ENCODE assay signal across 13 cellular contexts in genomic region chr6:35425284-35425683, GRCh38. TPM values are rescaled to one million over a fixed set of nuclear protein-coding genes. Genes with fewer than 3 reads are reported as not detected.
DNase-seq lines count a peak whose midpoint lies in the region; ATAC-seq and TF ChIP-seq lines count a peak whose summit lies in the region.
"Had no signal": no experiment of that assay in that cellular context is flagged by ENCODE, and none has a peak within 500 bp of the region (broad histone marks: within the 10 kb centered on the region; RNA-seq: fewer than 3 reads in every experiment).

No MANE protein-coding gene starts in this region.

- H3K4me1 Mint-ChIP-seq in CD4-positive, alpha-beta memory T cell = no peaks in the 10 kb centered on the region
- H3K4me1 Mint-ChIP-seq: T-cell had no signal

- peaks cover 37% of the 10 kb centered on the region for H3K36me3 ChIP-seq in adipocyte (ENCODE audit: control insufficient read depth, insufficient read depth, low read length, severe bottlenecking)
- H3K36me3 ChIP-seq in CD4-positive, alpha-beta memory T cell (ENCODE audit: insufficient read depth, low read length) = peaks cover 42% of the 10 kb centered on the region

- peaks cover 8% of the 10 kb centered on the region for H3K9me3 ChIP-seq in AG04450 (ENCODE audit: control insufficient read depth, insufficient read depth, low read length)
- H3K9me3 ChIP-seq in adipocyte (ENCODE audit: control insufficient read depth, low read length) = peaks cover 16% of the 10 kb centered on the region
- H3K9me3 ChIP-seq in CD4-positive, alpha-beta memory T cell (ENCODE audit: control insufficient read depth in 1 of 2, low read length in 2 of 2) = peaks cover 0 to 13% of the 10 kb centered on the region in 2 donors

- peaks cover 10% of the 10 kb centered on the region for H3K4me1 ChIP-seq in adipocyte (ENCODE audit: control insufficient read depth, insufficient read depth, low read length)
- H3K4me1 ChIP-seq in CD4-positive, alpha-beta memory T cell (ENCODE audit: insufficient read depth, low read length) = no peaks in the 10 kb centered on the region

- H3K9me3 Mint-ChIP-seq in CD4-positive, alpha-beta memory T cell = peaks cover 0 to 25% (median 14%) of the 10 kb centered on the region in 8 donors

- ATAC-seq in GM18498 (IDR thresholded peaks at IDR 0.05; ENCODE audit: unreplicated experiment) = no peak
- ATAC-seq: T-cell had no signal

- H3K9ac ChIP-seq in adipocyte (ENCODE audit: low read length) = peak overlapping the region; percentile 31

- H3K27ac ChIP-seq in AG04450 (ENCODE audit: low read depth, low read length) = peak overlapping the region; percentile 88
- H3K27ac ChIP-seq in CD4-positive, alpha-beta memory T cell (ENCODE audit: low read depth, low read length) = no peak overlapping the region
- H3K27ac ChIP-seq: hepatocyte had no signal

- peak overlapping the region in 1 of 7 donors; percentile 10 for H3K27ac Mint-ChIP-seq in CD4-positive, alpha-beta memory T cell
- H3K27ac Mint-ChIP-seq: T-cell had no signal

- TF ChIP-seq CTCF in AG04450 (IDR thresholded peaks at IDR 0.05; ENCODE audit: low read depth, low read length) = no peak

- no peak overlapping the region for H3K4me3 Mint-ChIP-seq in CD4-positive, alpha-beta memory T cell
- H3K4me3 Mint-ChIP-seq: CD4-positive, CD25-positive, alpha-beta regulatory T cell; T-cell had no signal

- CTCF ChIA-PET in AG04450 (lab: Charles Lee) = interaction anchor here (1.2 kb wide), 1 partner anchor 10 kb away, joined by 6 read pairs; no protein-coding TSS in a partner anchor
- CTCF ChIA-PET in CD4-positive, alpha-beta memory T cell (lab: Charles Lee; ENCODE audit: partially characterized antibody) = no interaction called here

- intact Hi-C loops in CD4-positive, alpha-beta memory T cell (cut with micrococcal nuclease) = no loop called here

- peaks cover 49 to 58% of the 10 kb centered on the region in 2 donors for H3K36me3 Mint-ChIP-seq in CD4-positive, alpha-beta memory T cell

- no peaks in the 10 kb centered on the region for H3K27me3 ChIP-seq in AG04450 (ENCODE audit: control insufficient read depth, insufficient read depth, low read length)
- no peaks in the 10 kb centered on the region for H3K27me3 ChIP-seq in adipocyte (replicated peaks; ENCODE audit: control insufficient read depth, insufficient read depth, low read length)
- no peaks in the 10 kb centered on the region for H3K27me3 ChIP-seq in CD4-positive, alpha-beta memory T cell (ENCODE audit: insufficient read depth, low read length)
- H3K27me3 ChIP-seq: hepatocyte had no signal

- H3K27me3 Mint-ChIP-seq in CD4-positive, alpha-beta memory T cell = no peaks in the 10 kb centered on the region
- H3K27me3 Mint-ChIP-seq: CD4-positive, CD25-positive, alpha-beta regulatory T cell; T-cell had no signal

- POLR2A ChIA-PET in AG04450 (lab: Yijun Ruan, JAX) = interaction anchor here (0.7 to 1.4 kb wide), 4 partner anchors 10 to 633 kb away, joined by 3 to 4 read pairs (median 3); partner anchors contain the start of gene BLTP3A
- POLR2A ChIA-PET in CD4-positive, alpha-beta memory T cell (lab: Charles Lee; ENCODE audit: partially characterized antibody) = interaction anchor here (1.1 kb wide), 1 partner anchor 32 kb away, joined by 3 read pairs; no protein-coding TSS in a partner anchor

- H3K4me3 ChIP-seq in AG04450 (ENCODE audit: low read depth, low read length) = no peak overlapping the region
- no peak overlapping the region for H3K4me3 ChIP-seq in adipocyte (ENCODE audit: low read length)
- H3K4me3 ChIP-seq in CD4-positive, alpha-beta memory T cell (ENCODE audit: low read length in 2 of 2) = no peak overlapping the region
- H3K4me3 ChIP-seq: hepatocyte had no signal

- DNase-seq in AG04450 (ENCODE audit: low read depth, low spot score) (peak; percentile 84), HT1080 (ENCODE audit: low read depth) (peak; percentile 78), adipocyte (ENCODE audit: low read depth) (peak; percentile 83), glomerular visceral epithelial cell (ENCODE audit: extremely low spot score) (peak; percentile 68), HuH-7.5 (ENCODE audit: low spot score) (no peak), HuH-7 (ENCODE audit: low spot score) (no peak)
- no peak for DNase-seq in CD4-positive, alpha-beta memory T cell
- DNase-seq: activated CD8-positive, alpha-beta memory T cell treated with anti-CD3 and anti-CD28 coated beads, Interleukin-2, amount 50 U/mL, for 4 hours; CD4-positive, CD25-positive, alpha-beta regulatory T cell; KBM-7; T-cell had no signal

RNA-seq across cellular contexts. Expression of gene FANCE, which starts 26.9 kb away (rescaled TPM):
- 7.0 and 7.1 TPM in 2 replicates for polyA plus RNA-seq in AG04450 (2011; rRNA removed)
- 7.9 and 10.2 TPM in 2 replicates for polyA minus RNA-seq in AG04450 (2011; rRNA and poly(A)+ RNA removed)
- total RNA-seq in HT1080 (2014; rRNA removed; shearing (Covaris generic)) = 15.5 and 16.0 TPM in 2 replicates
- 14.5 and 15.5 TPM in 2 replicates for polyA plus RNA-seq in HT1080 (2015; cell fraction: cytosol; rRNA removed)
- polyA plus RNA-seq in HT1080 (2015; cell fraction: nucleus; rRNA removed) = 14.8 and 15.3 TPM in 2 replicates
- 1 to 10 TPM; 8.9 to 9.0 TPM for total RNA-seq in CD4-positive, alpha-beta memory T cell
- polyA plus RNA-seq in CD4-positive, alpha-beta memory T cell = 1 to 10 TPM; 5.4 to 7.0 TPM

RNA-seq across cellular contexts. Expression of gene RPL10A, which starts 42.9 kb away (rescaled TPM):
- polyA plus RNA-seq in AG04450 (2011; rRNA removed) = 2,636 and 2,921 TPM in 2 replicates
- 853 and 1,025 TPM in 2 replicates for polyA minus RNA-seq in AG04450 (2011; rRNA and poly(A)+ RNA removed)
- 2,516 and 3,111 TPM in 2 replicates for total RNA-seq in HT1080 (2014; rRNA removed; shearing (Covaris generic))
- polyA plus RNA-seq in HT1080 (2015; cell fraction: cytosol; rRNA removed) = 2,319 and 2,338 TPM in 2 replicates
- 921 and 926 TPM in 2 replicates for polyA plus RNA-seq in HT1080 (2015; cell fraction: nucleus; rRNA removed)
- 1,000 to 10,000 TPM; 1,978 to 2,070 TPM for total RNA-seq in CD4-positive, alpha-beta memory T cell
- polyA plus RNA-seq in CD4-positive, alpha-beta memory T cell = 1,000 to 10,000 TPM in 1 of 2 donors, 100 to 1,000 TPM in 1; 844 to 1,085 TPM

Comparison
In these comparisons a context has a peak if more than half of its experiments do, and no peak if none do; other contexts are left out.
1. DNase-seq: peak in AG04450 (single experiment), HT1080 (single experiment), adipocyte (single experiment) and glomerular visceral epithelial cell (single experiment); none in HuH-7.5 (single experiment), CD4-positive, alpha-beta memory T cell (0 of 5) and HuH-7 (single experiment).